ENCODE assay signal across 11 cellular contexts in the genomic region with DNA sequence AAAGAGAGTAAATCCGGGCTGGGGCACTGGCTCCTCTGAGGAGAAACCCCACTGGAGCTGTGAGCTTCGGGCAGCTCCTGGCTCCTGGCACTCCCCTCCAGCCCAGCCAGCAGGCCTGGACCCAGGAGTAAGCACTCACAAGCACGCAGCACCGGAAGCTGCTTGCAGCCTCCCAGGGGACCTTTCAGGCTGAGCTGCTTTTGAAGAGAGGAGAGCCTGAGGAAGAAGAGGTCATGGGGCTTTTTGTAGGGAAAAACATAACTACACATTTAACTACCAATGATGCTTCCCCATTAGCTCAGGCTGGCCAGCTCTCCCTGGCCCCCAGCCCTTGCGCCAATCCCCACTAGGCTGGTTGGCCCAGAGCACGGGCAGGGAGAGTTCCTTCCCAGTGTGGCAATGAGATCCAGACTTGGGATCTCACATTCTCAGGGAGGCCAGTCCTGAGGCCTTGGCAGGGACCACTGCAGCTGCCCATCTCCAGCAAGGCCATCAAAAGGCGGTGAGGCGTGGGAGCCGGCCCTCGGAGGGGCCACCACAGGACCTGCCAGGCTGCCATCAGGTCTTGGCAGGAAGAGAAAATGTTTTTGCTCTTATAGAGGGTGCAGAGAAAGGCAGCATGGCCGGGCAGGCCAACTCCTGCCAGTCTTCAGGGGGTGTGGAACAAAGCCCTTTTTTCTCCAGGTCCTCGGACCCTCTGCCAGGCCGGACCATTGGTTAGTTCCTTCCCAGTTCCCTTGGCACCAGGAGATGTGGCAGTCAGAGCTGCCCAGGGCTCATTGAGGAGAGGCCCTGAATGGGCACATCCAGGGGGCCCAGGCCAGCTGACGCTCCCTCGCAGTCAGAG. TPM values are rescaled to one million over a fixed set of nuclear protein-coding genes. Genes with fewer than 3 reads are reported as not detected.
DNase-seq lines count a peak whose midpoint lies in the region; ATAC-seq and TF ChIP-seq lines count a peak whose summit lies in the region.
"Had no signal": no experiment of that assay in that cellular context is flagged by ENCODE, and none has a peak within 500 bp of the region (broad histone marks: within the 10 kb centered on the region; RNA-seq: fewer than 3 reads in every experiment).

No MANE protein-coding gene starts in this region.

- DNase-seq in Right ventricle myocardium inferior (ENCODE audit: missing footprints) (no peak), right atrium auricular region (ENCODE audit: low spot score) (no peak), caudate nucleus (lab: John Stamatoyannopoulos, UW) (peak in 56 of 61 donors; percentile 5 to 96 (median 62)), left kidney (ENCODE audit: low read depth, low spot score) (peak; percentile 52), NCI-H2029 (lab: John Stamatoyannopoulos, UW) (no peak)
- no peak for DNase-seq in activated CD8-positive, alpha-beta memory T cell treated with anti-CD3 and anti-CD28 coated beads for 24 hours
- no peak for DNase-seq in stimulated activated CD4-positive, alpha-beta T cell treated with anti-CD3 and anti-CD28 coated beads, Interleukin-1b, Interleukin-23, amount 100 ng/mL, for 48 hours
- DNase-seq: activated CD4-positive, CD25-positive, alpha-beta regulatory T cell treated with anti-CD3 and anti-CD28 coated beads, Interleukin-2, amount 50 U/mL, for 72 hours; foreskin melanocyte; NK-92 treated with Interleukin-12 subunit alpha and Interleukin-12 subunit beta, amount 100 ng/mL, for 24 hours had no signal

- H3K27ac ChIP-seq in right atrium auricular region (peak overlapping the region in 1 of 2 donors; percentile 16), caudate nucleus (ENCODE audit: low read depth, low read length) (peak overlapping the region; percentile 28)

- intact Hi-C loops in Right ventricle myocardium inferior (cut with DNase I) = no loop called here

- no peak overlapping the region for H3K4me3 ChIP-seq in right atrium auricular region

- H3K27me3 ChIP-seq in right atrium auricular region = no peaks in the 10 kb centered on the region

- no peak for TF ChIP-seq CTCF in right atrium auricular region (IDR thresholded peaks at IDR 0.05)

- ATAC-seq in Right ventricle myocardium inferior (peak; percentile 71), HG03095 (IDR thresholded peaks at IDR 0.05; ENCODE audit: unreplicated experiment) (no peak)

- no peaks in the 10 kb centered on the region for H3K9me3 ChIP-seq in right atrium auricular region

- H3K4me1 ChIP-seq in right atrium auricular region = peaks cover 0 to 4% of the 10 kb centered on the region in 2 donors

- H3K36me3 ChIP-seq in right atrium auricular region = no peaks in the 10 kb centered on the region

RNA-seq across cellular contexts. Expression of gene MFGE8, which starts 41.5 kb away (rescaled TPM):
- 321 TPM for total RNA-seq in Right ventricle myocardium inferior
- 100 to 1,000 TPM; 341 to 552 TPM for total RNA-seq in right atrium auricular region

RNA-seq across cellular contexts. Expression of gene HAPLN3, which starts 59.3 kb away (rescaled TPM):
- 1.1 TPM for total RNA-seq in Right ventricle myocardium inferior
- 1 to 10 TPM; 3.2 to 3.6 TPM for total RNA-seq in right atrium auricular region

Comparison
In these comparisons a context has a peak if more than half of its experiments do, and no peak if none do; other contexts are left out.
1. DNase-seq: peak in caudate nucleus (56 of 61) and left kidney (single experiment); none in Right ventricle myocardium inferior (single experiment), right atrium auricular region (single experiment), activated CD8-positive, alpha-beta memory T cell treated with anti-CD3 and anti-CD28 coated beads for 24 hours (single experiment), NCI-H2029 (single experiment) and stimulated activated CD4-positive, alpha-beta T cell treated with anti-CD3 and anti-CD28 coated beads, Interleukin-1b, Interleukin-23, amount 100 ng/mL, for 48 hours (single experiment).